ENCODE assay signal across 19 cellular contexts in genomic region chr9:114229236-114229635, GRCh38.
A peak's percentile ranks its signal among the peaks of the same experiment; 100 is the strongest.
DNase-seq lines count a peak whose midpoint lies in the region; ATAC-seq, FAIRE-seq and TF ChIP-seq lines count a peak whose summit lies in the region.
"Had no signal": no experiment of that assay in that cellular context is flagged by ENCODE, and none has a peak within 500 bp of the region (broad histone marks: within the 10 kb centered on the region; RNA-seq: fewer than 3 reads in every experiment).

No MANE protein-coding gene starts in this region.

- no peak overlapping the region for H3K4me2 ChIP-seq in astrocyte (ENCODE audit: low read length)
- peak overlapping the region; percentile 32 for H3K4me2 ChIP-seq in neural progenitor cell
- H3K4me2 ChIP-seq: BLaER1 had no signal

- TF ChIP-seq CTCF in right atrium auricular region (IDR thresholded peaks at IDR 0.05) (no peak), astrocyte (IDR thresholded peaks at IDR 0.05; ENCODE audit: insufficient read depth, low read depth, low read length) (no peak), neural progenitor cell (IDR thresholded peaks at IDR 0.05) (no peak)

- no peak for FAIRE-seq in astrocyte (lab: Jason Lieb, UNC)
- FAIRE-seq: GM12878 had no signal

- no peak overlapping the region for H3K4me3 ChIP-seq in right atrium auricular region
- H3K4me3 ChIP-seq in astrocyte (ENCODE audit: insufficient read depth, low read depth, low read length): no peak overlapping the region
- H3K4me3 ChIP-seq in iPS-15b (ENCODE audit: low read depth, low read length): no peak overlapping the region
- H3K4me3 ChIP-seq in neural progenitor cell: no peak overlapping the region
- H3K4me3 ChIP-seq: BLaER1, GM12878 had no signal

- H3K9me3 Mint-ChIP-seq in astrocyte (ENCODE audit: unreplicated experiment) (no peaks in the 10 kb centered on the region), neural progenitor cell (no peaks in the 10 kb centered on the region), T-cell (no peaks in the 10 kb centered on the region)
- no peaks in the 10 kb centered on the region for H3K9me3 Mint-ChIP-seq in activated CD8-positive, alpha-beta memory T cell treated with anti-CD3 and anti-CD28 coated beads, Interleukin-2, amount 10 ng/mL, durations not matched to agents 7 days and 5 days (ENCODE audit: low read depth)
- H3K9me3 Mint-ChIP-seq: CD8-positive, alpha-beta memory T cell had no signal

- H3K36me3 Mint-ChIP-seq in astrocyte (ENCODE audit: low read depth, unreplicated experiment) (peaks cover 25% of the 10 kb centered on the region), neural progenitor cell (no peaks in the 10 kb centered on the region), T-cell (no peaks in the 10 kb centered on the region)
- H3K36me3 Mint-ChIP-seq in activated CD8-positive, alpha-beta memory T cell treated with anti-CD3 and anti-CD28 coated beads, Interleukin-2, amount 10 ng/mL, durations not matched to agents 7 days and 5 days: no peaks in the 10 kb centered on the region
- H3K36me3 Mint-ChIP-seq: CD8-positive, alpha-beta memory T cell had no signal

- no peaks in the 10 kb centered on the region for H3K27me3 ChIP-seq in right atrium auricular region
- no peaks in the 10 kb centered on the region for H3K27me3 ChIP-seq in astrocyte (ENCODE audit: insufficient read depth, low read length)
- no peaks in the 10 kb centered on the region for H3K27me3 ChIP-seq in iPS-15b (ENCODE audit: control insufficient read depth, insufficient read depth, low read length)
- H3K27me3 ChIP-seq in neural progenitor cell: no peaks in the 10 kb centered on the region
- H3K27me3 ChIP-seq: BLaER1 had no signal

- H3K27ac Mint-ChIP-seq in astrocyte (ENCODE audit: unreplicated experiment): peak overlapping the region; percentile 58
- peak overlapping the region; percentile 74 for H3K27ac Mint-ChIP-seq in neural progenitor cell
- no peak overlapping the region for H3K27ac Mint-ChIP-seq in activated CD8-positive, alpha-beta memory T cell treated with anti-CD3 and anti-CD28 coated beads, Interleukin-2, amount 10 ng/mL, durations not matched to agents 7 days and 5 days
- no peak overlapping the region for H3K27ac Mint-ChIP-seq in T-cell
- H3K27ac Mint-ChIP-seq: CD8-positive, alpha-beta memory T cell had no signal

- H3K4me1 ChIP-seq in right atrium auricular region (peaks cover 0 to 20% of the 10 kb centered on the region in 2 donors), astrocyte (ENCODE audit: insufficient read depth, low read length) (peaks cover 29% of the 10 kb centered on the region), iPS-15b (ENCODE audit: control insufficient read depth, insufficient read depth, low read length) (no peaks in the 10 kb centered on the region), neural progenitor cell (peaks cover 28% of the 10 kb centered on the region)

- H3K79me2 ChIP-seq in astrocyte (ENCODE audit: insufficient read depth, low read length) (no peaks in the 10 kb centered on the region), neural progenitor cell (ENCODE audit: low read depth) (no peaks in the 10 kb centered on the region)

- DNase-seq in Right ventricle myocardium inferior (ENCODE audit: missing footprints) (peak; percentile 18), right atrium auricular region (ENCODE audit: low spot score) (no peak), astrocyte (ENCODE audit: low read depth) (no peak), neural progenitor cell (ENCODE audit: low spot score) (peak; percentile 68), NCI-H1930 (lab: John Stamatoyannopoulos, UW) (no peak), T-cell (no peak)
- no peak for DNase-seq in activated CD8-positive, alpha-beta memory T cell treated with anti-CD3 and anti-CD28 coated beads, Interleukin-2, amount 10 ng/mL, durations not matched to agents 7 days and 5 days
- DNase-seq: CD8-positive, alpha-beta memory T cell; DMS153; KBM-7; NCI-H1048; NCI-H1694; NCI-H345; NCI-H526 treated with DMSO at 0.1 percent for 48 hours; PC-3 had no signal

- H3K9me3 ChIP-seq in right atrium auricular region: no peaks in the 10 kb centered on the region
- no peaks in the 10 kb centered on the region for H3K9me3 ChIP-seq in astrocyte (ENCODE audit: insufficient read depth, low read depth, low read length)
- H3K9me3 ChIP-seq in iPS-15b (ENCODE audit: control insufficient read depth, insufficient read depth, low read length): no peaks in the 10 kb centered on the region
- H3K9me3 ChIP-seq in neural progenitor cell (ENCODE audit: low read depth): no peaks in the 10 kb centered on the region
- H3K9me3 ChIP-seq: BLaER1 had no signal

- peaks cover 23% of the 10 kb centered on the region for H3F3A ChIP-seq in neural progenitor cell (ENCODE audit: low read depth)

- H3K4me1 Mint-ChIP-seq in astrocyte (ENCODE audit: low read depth, unreplicated experiment) (peaks cover 35% of the 10 kb centered on the region), neural progenitor cell (peaks cover 81% of the 10 kb centered on the region), T-cell (no peaks in the 10 kb centered on the region)
- no peaks in the 10 kb centered on the region for H3K4me1 Mint-ChIP-seq in activated CD8-positive, alpha-beta memory T cell treated with anti-CD3 and anti-CD28 coated beads, Interleukin-2, amount 10 ng/mL, durations not matched to agents 7 days and 5 days
- H3K4me1 Mint-ChIP-seq: CD8-positive, alpha-beta memory T cell had no signal

- H3K27me3 Mint-ChIP-seq in astrocyte (ENCODE audit: low read depth, unreplicated experiment) (peaks cover 2% of the 10 kb centered on the region), neural progenitor cell (ENCODE audit: insufficient read depth, low read depth) (peaks cover 5% of the 10 kb centered on the region), T-cell (peaks cover 3% of the 10 kb centered on the region in 2 donors)
- H3K27me3 Mint-ChIP-seq in activated CD8-positive, alpha-beta memory T cell treated with anti-CD3 and anti-CD28 coated beads, Interleukin-2, amount 10 ng/mL, durations not matched to agents 7 days and 5 days: peaks cover 9% of the 10 kb centered on the region

- H3K27ac ChIP-seq in right atrium auricular region (no peak overlapping the region), astrocyte (ENCODE audit: low read depth, low read length) (no peak overlapping the region), neural progenitor cell (peak overlapping the region; percentile 27)
- H3K27ac ChIP-seq: 22Rv1, BLaER1 had no signal

- intact Hi-C loops in Right ventricle myocardium inferior (cut with DNase I): no loop called here

- H3K9ac ChIP-seq in astrocyte (ENCODE audit: low read length): no peak overlapping the region
- peak overlapping the region; percentile 12 for H3K9ac ChIP-seq in iPS-15b (ENCODE audit: low read depth, low read length)
- H3K9ac ChIP-seq in neural progenitor cell: no peak overlapping the region
- H3K9ac ChIP-seq: BLaER1 had no signal

- H2AFZ ChIP-seq in astrocyte (ENCODE audit: low read depth, low read length): no peak overlapping the region
- H2AFZ ChIP-seq in neural progenitor cell (replicated peaks): no peak overlapping the region

- H3K4me3 Mint-ChIP-seq in astrocyte (ENCODE audit: unreplicated experiment) (no peak overlapping the region), neural progenitor cell (peak overlapping the region; percentile 62), T-cell (no peak overlapping the region)
- H3K4me3 Mint-ChIP-seq in activated CD8-positive, alpha-beta memory T cell treated with anti-CD3 and anti-CD28 coated beads, Interleukin-2, amount 10 ng/mL, durations not matched to agents 7 days and 5 days: no peak overlapping the region
- H3K4me3 Mint-ChIP-seq: CD8-positive, alpha-beta memory T cell had no signal

- H4K20me1 ChIP-seq in astrocyte (ENCODE audit: insufficient read depth, low read length) (no peaks in the 10 kb centered on the region), neural progenitor cell (ENCODE audit: low read depth) (peaks cover 23% of the 10 kb centered on the region)
- H4K20me1 ChIP-seq: BLaER1 had no signal

- ATAC-seq in Right ventricle myocardium inferior: no peak
- ATAC-seq in activated CD8-positive, alpha-beta memory T cell treated with anti-CD3 and anti-CD28 coated beads, Interleukin-2, amount 10 ng/mL, durations not matched to agents 7 days and 5 days: no peak
- ATAC-seq in T-cell (replicated peaks in 1 of 4): no peak
- ATAC-seq: GM12878, PC-3 had no signal

- CTCF ChIA-PET in activated CD8-positive, alpha-beta memory T cell treated with anti-CD3 and anti-CD28 coated beads, Interleukin-2, amount 10 ng/mL, durations not matched to agents 7 days and 5 days (lab: Charles Lee): no interaction called here
- CTCF ChIA-PET in T-cell (lab: Charles Lee): no interaction called here

- H3K36me3 ChIP-seq in right atrium auricular region (no peaks in the 10 kb centered on the region), astrocyte (ENCODE audit: insufficient read depth, low read length) (no peaks in the 10 kb centered on the region), iPS-15b (ENCODE audit: control insufficient read depth, insufficient read depth, low read length) (peaks cover 3% of the 10 kb centered on the region), neural progenitor cell (no peaks in the 10 kb centered on the region)

- POLR2A ChIA-PET in T-cell (lab: Charles Lee): no interaction called here

Comparison
In these comparisons a context has a peak if more than half of its experiments do, and no peak if none do; other contexts are left out.
1. DNase-seq: peak in Right ventricle myocardium inferior (single experiment) and neural progenitor cell (single experiment); none in right atrium auricular region (single experiment), astrocyte (single experiment), NCI-H1930 (0 of 2), activated CD8-positive, alpha-beta memory T cell treated with anti-CD3 and anti-CD28 coated beads, Interleukin-2, amount 10 ng/mL, durations not matched to agents 7 days and 5 days (single experiment) and T-cell (0 of 34).
2. H3K27ac Mint-ChIP-seq: peak in astrocyte (single experiment) and neural progenitor cell (single experiment); none in activated CD8-positive, alpha-beta memory T cell treated with anti-CD3 and anti-CD28 coated beads, Interleukin-2, amount 10 ng/mL, durations not matched to agents 7 days and 5 days (single experiment) and T-cell (0 of 2).